In the genomic region with DNA sequence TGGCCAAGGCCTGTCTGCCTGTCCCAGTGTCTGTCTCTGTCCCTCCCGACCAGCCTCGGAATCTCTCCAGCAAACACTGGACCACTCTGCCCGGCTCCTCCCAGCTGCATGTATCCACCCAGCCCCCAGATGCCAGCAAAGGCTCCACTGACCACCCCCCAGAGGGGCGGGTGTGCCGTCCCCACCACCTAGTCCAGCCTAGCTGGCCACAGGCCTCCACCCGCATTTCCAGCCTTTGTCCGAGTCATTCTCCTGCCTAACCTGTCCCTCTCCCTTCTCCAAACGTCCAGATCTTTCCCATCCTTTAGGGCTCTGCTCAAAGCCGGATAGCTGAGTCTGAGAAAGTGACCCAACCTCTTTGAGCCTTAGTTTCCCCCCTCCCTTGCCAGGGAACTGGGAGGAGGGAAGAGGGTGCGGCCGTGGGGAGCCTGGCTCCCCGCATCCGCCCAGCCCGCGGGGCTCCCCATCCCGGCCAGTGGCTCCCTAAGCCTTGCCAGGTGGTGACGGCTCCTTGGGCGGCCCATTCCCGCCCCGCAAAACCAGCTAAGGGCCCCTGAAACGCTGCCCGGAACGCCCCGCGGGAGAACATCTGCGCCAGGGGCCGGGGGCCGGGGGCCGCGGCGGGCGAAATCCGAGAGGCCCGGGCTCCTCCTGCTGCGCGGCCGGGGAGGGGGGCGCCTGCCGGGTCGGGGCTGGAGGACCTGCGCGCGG, we compare ENCODE assay signal across 2 cellular contexts.
TF ChIP-seq lines count a peak whose summit lies in the region.

No MANE protein-coding gene starts in this region.

TF ChIP-seq in SK-N-SH, 30 proteins besides CTCF, POLR2A, EP300 and RAD21 (continued from another document):
- TF ChIP-seq, protein P1, sequence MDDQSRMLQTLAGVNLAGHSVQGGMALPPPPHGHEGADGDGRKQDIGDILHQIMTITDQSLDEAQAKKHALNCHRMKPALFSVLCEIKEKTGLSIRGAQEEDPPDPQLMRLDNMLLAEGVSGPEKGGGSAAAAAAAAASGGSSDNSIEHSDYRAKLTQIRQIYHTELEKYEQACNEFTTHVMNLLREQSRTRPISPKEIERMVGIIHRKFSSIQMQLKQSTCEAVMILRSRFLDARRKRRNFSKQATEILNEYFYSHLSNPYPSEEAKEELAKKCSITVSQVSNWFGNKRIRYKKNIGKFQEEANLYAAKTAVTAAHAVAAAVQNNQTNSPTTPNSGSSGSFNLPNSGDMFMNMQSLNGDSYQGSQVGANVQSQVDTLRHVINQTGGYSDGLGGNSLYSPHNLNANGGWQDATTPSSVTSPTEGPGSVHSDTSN (IDR thresholded peaks at IDR 0.05), result no peak
- TF ChIP-seq MEF2A (IDR thresholded peaks at IDR 0.05; ENCODE audit: borderline replicate concordance, low read depth), result no peak
- TF ChIP-seq, protein P2, sequence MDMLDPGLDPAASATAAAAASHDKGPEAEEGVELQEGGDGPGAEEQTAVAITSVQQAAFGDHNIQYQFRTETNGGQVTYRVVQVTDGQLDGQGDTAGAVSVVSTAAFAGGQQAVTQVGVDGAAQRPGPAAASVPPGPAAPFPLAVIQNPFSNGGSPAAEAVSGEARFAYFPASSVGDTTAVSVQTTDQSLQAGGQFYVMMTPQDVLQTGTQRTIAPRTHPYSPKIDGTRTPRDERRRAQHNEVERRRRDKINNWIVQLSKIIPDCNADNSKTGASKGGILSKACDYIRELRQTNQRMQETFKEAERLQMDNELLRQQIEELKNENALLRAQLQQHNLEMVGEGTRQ (IDR thresholded peaks at IDR 0.05; ENCODE audit: borderline replicate concordance, low read depth, low read length), result no peak
- TF ChIP-seq, protein P3, sequence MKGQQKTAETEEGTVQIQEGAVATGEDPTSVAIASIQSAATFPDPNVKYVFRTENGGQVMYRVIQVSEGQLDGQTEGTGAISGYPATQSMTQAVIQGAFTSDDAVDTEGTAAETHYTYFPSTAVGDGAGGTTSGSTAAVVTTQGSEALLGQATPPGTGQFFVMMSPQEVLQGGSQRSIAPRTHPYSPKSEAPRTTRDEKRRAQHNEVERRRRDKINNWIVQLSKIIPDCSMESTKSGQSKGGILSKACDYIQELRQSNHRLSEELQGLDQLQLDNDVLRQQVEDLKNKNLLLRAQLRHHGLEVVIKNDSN (IDR thresholded peaks at IDR 0.05; ENCODE audit: borderline replicate concordance, low read depth), result no peak
- no peak for TF ChIP-seq FOXJ3 (CRISPR knock-in tag; IDR thresholded peaks at IDR 0.05)
- TF ChIP-seq GATA2 (CRISPR knock-in tag; IDR thresholded peaks at IDR 0.05), result no peak
- TF ChIP-seq SIN3A (IDR thresholded peaks at IDR 0.05; ENCODE audit: borderline replicate concordance, low read depth, low read length), result no peak
- no peak for TF ChIP-seq FOXM1 (IDR thresholded peaks at IDR 0.05; ENCODE audit: low read depth)
- TF ChIP-seq CHD2 (IDR thresholded peaks at IDR 0.05; ENCODE audit: low read length, partially characterized antibody), result no peak
- no peak for TF ChIP-seq RFX5 (IDR thresholded peaks at IDR 0.05; ENCODE audit: low read length)
- no peak for TF ChIP-seq TCF12 (IDR thresholded peaks at IDR 0.05)
- TF ChIP-seq RXRA (IDR thresholded peaks at IDR 0.05; ENCODE audit: borderline replicate concordance, low read depth), result no peak
- TF ChIP-seq RCOR1 (IDR thresholded peaks at IDR 0.05; ENCODE audit: low read length), result no peak
- no peak for TF ChIP-seq MXI1 (IDR thresholded peaks at IDR 0.05; ENCODE audit: low read depth, low read length)
- TF ChIP-seq, protein P4, sequence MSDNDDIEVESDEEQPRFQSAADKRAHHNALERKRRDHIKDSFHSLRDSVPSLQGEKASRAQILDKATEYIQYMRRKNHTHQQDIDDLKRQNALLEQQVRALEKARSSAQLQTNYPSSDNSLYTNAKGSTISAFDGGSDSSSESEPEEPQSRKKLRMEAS (IDR thresholded peaks at IDR 0.05; ENCODE audit: low read depth), result no peak
- TF ChIP-seq TAF1 (IDR thresholded peaks at IDR 0.05; ENCODE audit: borderline replicate concordance, low read depth, low read length), result no peak
- TF ChIP-seq JUND (IDR thresholded peaks at IDR 0.05), result no peak
- TF ChIP-seq EZH2phosphoT487 (IDR thresholded peaks at IDR 0.05; ENCODE audit: borderline replicate concordance, low read depth), result no peak
- TF ChIP-seq, protein P5, sequence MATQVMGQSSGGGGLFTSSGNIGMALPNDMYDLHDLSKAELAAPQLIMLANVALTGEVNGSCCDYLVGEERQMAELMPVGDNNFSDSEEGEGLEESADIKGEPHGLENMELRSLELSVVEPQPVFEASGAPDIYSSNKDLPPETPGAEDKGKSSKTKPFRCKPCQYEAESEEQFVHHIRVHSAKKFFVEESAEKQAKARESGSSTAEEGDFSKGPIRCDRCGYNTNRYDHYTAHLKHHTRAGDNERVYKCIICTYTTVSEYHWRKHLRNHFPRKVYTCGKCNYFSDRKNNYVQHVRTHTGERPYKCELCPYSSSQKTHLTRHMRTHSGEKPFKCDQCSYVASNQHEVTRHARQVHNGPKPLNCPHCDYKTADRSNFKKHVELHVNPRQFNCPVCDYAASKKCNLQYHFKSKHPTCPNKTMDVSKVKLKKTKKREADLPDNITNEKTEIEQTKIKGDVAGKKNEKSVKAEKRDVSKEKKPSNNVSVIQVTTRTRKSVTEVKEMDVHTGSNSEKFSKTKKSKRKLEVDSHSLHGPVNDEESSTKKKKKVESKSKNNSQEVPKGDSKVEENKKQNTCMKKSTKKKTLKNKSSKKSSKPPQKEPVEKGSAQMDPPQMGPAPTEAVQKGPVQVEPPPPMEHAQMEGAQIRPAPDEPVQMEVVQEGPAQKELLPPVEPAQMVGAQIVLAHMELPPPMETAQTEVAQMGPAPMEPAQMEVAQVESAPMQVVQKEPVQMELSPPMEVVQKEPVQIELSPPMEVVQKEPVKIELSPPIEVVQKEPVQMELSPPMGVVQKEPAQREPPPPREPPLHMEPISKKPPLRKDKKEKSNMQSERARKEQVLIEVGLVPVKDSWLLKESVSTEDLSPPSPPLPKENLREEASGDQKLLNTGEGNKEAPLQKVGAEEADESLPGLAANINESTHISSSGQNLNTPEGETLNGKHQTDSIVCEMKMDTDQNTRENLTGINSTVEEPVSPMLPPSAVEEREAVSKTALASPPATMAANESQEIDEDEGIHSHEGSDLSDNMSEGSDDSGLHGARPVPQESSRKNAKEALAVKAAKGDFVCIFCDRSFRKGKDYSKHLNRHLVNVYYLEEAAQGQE (IDR thresholded peaks at IDR 0.05; ENCODE audit: low read depth, low read length), result no peak

TF ChIP-seq in SK-N-SH treated with all-trans-retinoic acid at 6 μM for 48 hours, 23 proteins besides CTCF, POLR2A, EP300 and RAD21 (continued from another document):
- TF ChIP-seq, protein P6, sequence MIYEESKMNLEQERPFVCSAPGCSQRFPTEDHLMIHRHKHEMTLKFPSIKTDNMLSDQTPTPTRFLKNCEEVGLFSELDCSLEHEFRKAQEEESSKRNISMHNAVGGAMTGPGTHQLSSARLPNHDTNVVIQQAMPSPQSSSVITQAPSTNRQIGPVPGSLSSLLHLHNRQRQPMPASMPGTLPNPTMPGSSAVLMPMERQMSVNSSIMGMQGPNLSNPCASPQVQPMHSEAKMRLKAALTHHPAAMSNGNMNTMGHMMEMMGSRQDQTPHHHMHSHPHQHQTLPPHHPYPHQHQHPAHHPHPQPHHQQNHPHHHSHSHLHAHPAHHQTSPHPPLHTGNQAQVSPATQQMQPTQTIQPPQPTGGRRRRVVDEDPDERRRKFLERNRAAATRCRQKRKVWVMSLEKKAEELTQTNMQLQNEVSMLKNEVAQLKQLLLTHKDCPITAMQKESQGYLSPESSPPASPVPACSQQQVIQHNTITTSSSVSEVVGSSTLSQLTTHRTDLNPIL (CRISPR knock-in tag; IDR thresholded peaks at IDR 0.05; ENCODE audit: low read depth), result no peak
- TF ChIP-seq RARB (CRISPR knock-in tag; IDR thresholded peaks at IDR 0.05) (no peak), ZNF70 (CRISPR knock-in tag; IDR thresholded peaks at IDR 0.05) (no peak), TOX (CRISPR knock-in tag; IDR thresholded peaks at IDR 0.05; ENCODE audit: borderline replicate concordance) (no peak), ZNF565 (CRISPR knock-in tag; conservative IDR thresholded peaks at IDR 0.05; ENCODE audit: low read depth) (no peak), ESRRG (CRISPR knock-in tag; IDR thresholded peaks at IDR 0.05) (no peak), PPARA (CRISPR knock-in tag; IDR thresholded peaks at IDR 0.05; ENCODE audit: borderline replicate concordance) (no peak), ARNTL (CRISPR knock-in tag; IDR thresholded peaks at IDR 0.05; ENCODE audit: borderline replicate concordance, low read depth) (no peak), CSDC2 (CRISPR knock-in tag; IDR thresholded peaks at IDR 0.05) (no peak), ZFP30 (CRISPR knock-in tag; IDR thresholded peaks at IDR 0.05) (no peak)
- TF ChIP-seq, protein P7, sequence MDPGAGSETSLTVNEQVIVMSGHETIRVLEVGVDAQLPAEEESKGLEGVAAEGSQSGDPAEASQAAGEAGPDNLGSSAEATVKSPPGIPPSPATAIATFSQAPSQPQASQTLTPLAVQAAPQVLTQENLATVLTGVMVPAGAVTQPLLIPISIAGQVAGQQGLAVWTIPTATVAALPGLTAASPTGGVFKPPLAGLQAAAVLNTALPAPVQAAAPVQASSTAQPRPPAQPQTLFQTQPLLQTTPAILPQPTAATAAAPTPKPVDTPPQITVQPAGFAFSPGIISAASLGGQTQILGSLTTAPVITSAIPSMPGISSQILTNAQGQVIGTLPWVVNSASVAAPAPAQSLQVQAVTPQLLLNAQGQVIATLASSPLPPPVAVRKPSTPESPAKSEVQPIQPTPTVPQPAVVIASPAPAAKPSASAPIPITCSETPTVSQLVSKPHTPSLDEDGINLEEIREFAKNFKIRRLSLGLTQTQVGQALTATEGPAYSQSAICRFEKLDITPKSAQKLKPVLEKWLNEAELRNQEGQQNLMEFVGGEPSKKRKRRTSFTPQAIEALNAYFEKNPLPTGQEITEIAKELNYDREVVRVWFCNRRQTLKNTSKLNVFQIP (CRISPR knock-in tag; IDR thresholded peaks at IDR 0.05; ENCODE audit: borderline replicate concordance, low read depth), result no peak
